ENCODE assay signal across 16 cellular contexts in genomic region chr4:74449571-74450297, GRCh38.
DNase-seq lines count a peak whose midpoint lies in the region; FAIRE-seq and TF ChIP-seq lines count a peak whose summit lies in the region.
"Had no signal": no experiment of that assay in that cellular context is flagged by ENCODE, and none has a peak within 500 bp of the region (broad histone marks: within the 10 kb centered on the region; RNA-seq: fewer than 3 reads in every experiment).

No MANE protein-coding gene starts in this region.

- CTCF ChIA-PET in GM10248 (lab: Yijun Ruan, JAX): interaction anchor here (1.1 kb wide), 1 partner anchor 18 kb away, joined by 3 read pairs; no protein-coding TSS in a partner anchor

- POLR2A ChIA-PET in GM10248 (lab: Yijun Ruan, JAX): no interaction called here

- peak; percentile 70 for FAIRE-seq in endometrium (lab: Jason Lieb, UNC)
- FAIRE-seq: G401.6, GM12891, H1 had no signal

- no peak for TF ChIP-seq CTCF in GM10248 (IDR thresholded peaks at IDR 0.05; ENCODE audit: control extremely low read depth, extremely low read depth, low read depth, missing control alignments)

- DNase-seq in EH (ENCODE audit: low read depth) (peak; percentile 46), LoVo (ENCODE audit: low spot score) (peak; percentile 53), left kidney (ENCODE audit: low read depth, low spot score) (peak; percentile 16), RPMI8226 (no peak), anterior cingulate cortex (lab: John Stamatoyannopoulos, UW) (no peak), GM10248 (ENCODE audit: extremely low spot score) (no peak), C1 segment of cervical spinal cord (lab: John Stamatoyannopoulos, UW) (no peak)
- DNase-seq: NCI-H1417 treated with DMSO at 0.1 percent for 48 hours; nucleus accumbens; stimulated activated CD4-positive, alpha-beta T cell treated with anti-CD3 and anti-CD28 coated beads, Interleukin-4, amount 100 ng/mL, for 4 hours; stimulated activated CD8-positive, alpha-beta memory T cell treated with anti-CD3 and anti-CD28 coated beads, Interleukin-4, amount 100 ng/mL, for 48 hours; T-cell had no signal

Comparison
In these comparisons a context has a peak if more than half of its experiments do, and no peak if none do; other contexts are left out.
1. DNase-seq: peak in EH (single experiment), LoVo (single experiment) and left kidney (single experiment); none in RPMI8226 (single experiment), anterior cingulate cortex (0 of 58), GM10248 (single experiment) and C1 segment of cervical spinal cord (0 of 14).